16 cellular contexts compared by ENCODE assay signal in the genomic region with DNA sequence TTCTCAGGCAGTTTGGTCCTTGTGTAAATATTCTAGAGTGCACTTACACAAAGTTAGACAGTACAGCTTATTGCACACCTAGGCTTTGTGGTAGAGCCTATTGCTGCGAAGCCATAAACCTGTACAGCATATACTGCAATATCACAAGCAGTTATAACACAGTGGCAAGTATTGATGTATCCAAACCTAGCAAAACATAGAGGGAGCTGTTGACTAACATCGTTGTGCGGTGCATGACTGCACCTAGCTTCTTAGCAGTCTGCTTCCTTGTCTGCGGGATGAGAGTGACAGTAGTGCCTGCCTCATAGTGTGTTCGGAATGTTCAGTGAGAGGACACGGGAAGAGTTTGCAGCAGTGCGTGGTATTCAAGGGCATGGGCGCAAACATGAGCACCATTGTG.
DNase-seq lines count a peak whose midpoint lies in the region; ATAC-seq and TF ChIP-seq lines count a peak whose summit lies in the region.
"Had no signal": no experiment of that assay in that cellular context is flagged by ENCODE, and none has a peak within 500 bp of the region (broad histone marks: within the 10 kb centered on the region; RNA-seq: fewer than 3 reads in every experiment).

No MANE protein-coding gene starts in this region.

- 83% methylated on average over 8 of the region's 8 CpGs for WGBS in hepatocyte (ENCODE audit: low lambda C conversion rate, missing lambda C conversion rate)
- WGBS in suprapubic skin = 71% methylated on average over 8 of the region's 8 CpGs
- WGBS in lower leg skin, 2 donors = 77 to 85% methylated on average over 8 of the region's 8 CpGs

- TF ChIP-seq EP300 in suprapubic skin (IDR thresholded peaks at IDR 0.05) = no peak

- no peak for ATAC-seq in GM18861 (IDR thresholded peaks at IDR 0.05; ENCODE audit: unreplicated experiment)

- intact Hi-C loops in lower leg skin (cut with DNase I; ENCODE audit: low total_unique reads) = no loop called here

- H2AFZ ChIP-seq in hepatocyte = no peak overlapping the region

- TF ChIP-seq CTCF in VCaP (conservative IDR thresholded peaks at IDR 0.05) (peak; percentile 33; the same call in 1 of the 2 replicates), hepatocyte (IDR thresholded peaks at IDR 0.05; ENCODE audit: poor library complexity) (no peak), suprapubic skin (IDR thresholded peaks at IDR 0.05) (no peak), lower leg skin (IDR thresholded peaks at IDR 0.05) (no peak)

- peaks cover 86% of the 10 kb centered on the region for H4K20me1 ChIP-seq in hepatocyte (ENCODE audit: insufficient read depth, poor library complexity, severe bottlenecking)

- peak overlapping the region; percentile 87 for H3K27ac ChIP-seq in VCaP
- peak overlapping the region; percentile 60 for H3K27ac ChIP-seq in hepatocyte
- peak overlapping the region; percentile 46 for H3K27ac ChIP-seq in suprapubic skin
- H3K27ac ChIP-seq: 22Rv1, SK-N-MC had no signal

- no peaks in the 10 kb centered on the region for H3K9me3 ChIP-seq in hepatocyte (ENCODE audit: low read depth)
- H3K9me3 ChIP-seq in suprapubic skin = no peaks in the 10 kb centered on the region

- no peaks in the 10 kb centered on the region for H3K27me3 ChIP-seq in hepatocyte
- no peaks in the 10 kb centered on the region for H3K27me3 ChIP-seq in suprapubic skin

- DNase-seq in DMS79 treated with DMSO at 0.1 percent for 48 hours (lab: John Stamatoyannopoulos, UW) (peak; percentile 5), DMS79 (lab: John Stamatoyannopoulos, UW) (no peak), hepatocyte (ENCODE audit: low spot score) (no peak), suprapubic skin (ENCODE audit: low spot score in 2 of 2) (no peak), lower leg skin (ENCODE audit: low spot score in 2 of 2) (no peak), GDM1 (lab: John Stamatoyannopoulos, UW) (no peak)
- DNase-seq: activated CD4-positive, CD25-positive, alpha-beta regulatory T cell treated with anti-CD3 and anti-CD28 coated beads, Interleukin-2, amount 50 U/mL, for 72 hours; activated gamma-delta T cell; DMS53; hippocampal formation; midbrain had no signal

- H3K4me1 ChIP-seq in hepatocyte (ENCODE audit: insufficient read depth) (peaks cover 21% of the 10 kb centered on the region), suprapubic skin (peaks cover 45% of the 10 kb centered on the region)

- H3K4me2 ChIP-seq in hepatocyte = no peak overlapping the region
- H3K4me2 ChIP-seq: smooth muscle cell had no signal

- peaks cover 98% of the 10 kb centered on the region for H3K79me2 ChIP-seq in hepatocyte

- no peak for TF ChIP-seq POLR2A in suprapubic skin (IDR thresholded peaks at IDR 0.05)
- TF ChIP-seq POLR2A in lower leg skin (IDR thresholded peaks at IDR 0.05) = no peak

- H3K36me3 ChIP-seq in hepatocyte (replicated peaks; ENCODE audit: insufficient read depth, low read depth) = no peaks in the 10 kb centered on the region
- H3K36me3 ChIP-seq in suprapubic skin = no peaks in the 10 kb centered on the region

- H3K4me3 ChIP-seq in hepatocyte (no peak overlapping the region), suprapubic skin (no peak overlapping the region), lower leg skin (ENCODE audit: low read depth, poor library complexity, severe bottlenecking) (no peak overlapping the region)
- H3K4me3 ChIP-seq: SK-N-MC, smooth muscle cell had no signal

- no peaks in the 10 kb centered on the region for H3K9me2 ChIP-seq in hepatocyte (replicated peaks; ENCODE audit: insufficient read depth)
